ENCODE assay signal across 14 cellular contexts in genomic region chr5:83167506-83167905, GRCh38.
DNase-seq lines count a peak whose midpoint lies in the region; ATAC-seq, FAIRE-seq and TF ChIP-seq lines count a peak whose summit lies in the region.
"Had no signal": no experiment of that assay in that cellular context is flagged by ENCODE, and none has a peak within 500 bp of the region (broad histone marks: within the 10 kb centered on the region; RNA-seq: fewer than 3 reads in every experiment).

No MANE protein-coding gene starts in this region.

- H3K79me2 ChIP-seq in GM23338 (replicated peaks; ENCODE audit: insufficient read depth) (no peaks in the 10 kb centered on the region), K562 (ENCODE audit: control insufficient read depth, insufficient read depth, low read length) (no peaks in the 10 kb centered on the region)

- H4K20me1 ChIP-seq in GM23338 (replicated peaks; ENCODE audit: insufficient read depth) (no peaks in the 10 kb centered on the region), K562 (replicated peaks; ENCODE audit: control insufficient read depth, insufficient read depth, low read length) (no peaks in the 10 kb centered on the region)

- H3K4me1 Mint-ChIP-seq in GM23338 (peaks cover 16% of the 10 kb centered on the region), nephron progenitor cell (no peaks in the 10 kb centered on the region)
- H3K4me1 Mint-ChIP-seq: CD4-positive, alpha-beta memory T cell had no signal

- peak; percentile 32 for FAIRE-seq in K562 (lab: Jason Lieb, UNC)

- BruUV-seq in K562 (replicated peaks; lab: Mats Ljungman, UMichigan): no TSS peak

- no peak for TF ChIP-seq RAD21 in K562 (CRISPR knock-in tag; conservative IDR thresholded peaks at IDR 0.05 in 1 of 2, IDR thresholded peaks at IDR 0.05 in 1 of 2)

- H3F3A ChIP-seq in GM23338 (replicated peaks; ENCODE audit: low read depth): no peaks in the 10 kb centered on the region

- no peak for TF ChIP-seq POLR2A in K562 (conservative IDR thresholded peaks at IDR 0.05)

- H3K27ac ChIP-seq in GM23338 (ENCODE audit: low read depth) (no peak overlapping the region), K562 (ENCODE audit: extremely low read depth, low read depth, low read length) (no peak overlapping the region)
- H3K27ac ChIP-seq: GM23248 had no signal

- POLR2A ChIA-PET in K562 (lab: Yijun Ruan, JAX): no interaction called here

- intact Hi-C loops in K562 (cut with micrococcal nuclease): no loop called here

- H3K4me3 ChIP-seq in GM23338 (no peak overlapping the region), K562 (no peak overlapping the region), H7 (ENCODE audit: insufficient read depth, low read depth, low read length) (no peak overlapping the region)
- H3K4me3 ChIP-seq: GM23248 had no signal

- no peaks in the 10 kb centered on the region for H3K9me3 Mint-ChIP-seq in GM23338
- no peaks in the 10 kb centered on the region for H3K9me3 Mint-ChIP-seq in nephron progenitor cell

- no peaks in the 10 kb centered on the region for H3K9me3 ChIP-seq in K562 (replicated peaks; ENCODE audit: control insufficient read depth, insufficient read depth, low read depth, low read length)

- DNase-seq in GM23338 (ENCODE audit: low spot score) (no peak), K562 (ENCODE audit: extremely low read depth in 1 of 4, low spot score in 3 of 4) (no peak), nephron progenitor cell (no peak), GM20000 (ENCODE audit: low spot score) (no peak), H7 (no peak)
- DNase-seq: C1 segment of cervical spinal cord; Calu3; CD4-positive, alpha-beta memory T cell; COR-L47; DMS153; DND-41; GM23248 had no signal

- TF ChIP-seq EP300 in K562 (IDR thresholded peaks at IDR 0.05; ENCODE audit: low read length): no peak

- ATAC-seq in GM23338 (no peak), K562 (no peak), GM21526 (IDR thresholded peaks at IDR 0.05; ENCODE audit: low FRiP score, unreplicated experiment) (no peak)
- ATAC-seq: HCT116 had no signal

- H3K27ac Mint-ChIP-seq in GM23338 (peak overlapping the region; percentile 37; the same call in 1 of the 2 replicates), nephron progenitor cell (peak overlapping the region; percentile 2)
- H3K27ac Mint-ChIP-seq: CD4-positive, alpha-beta memory T cell had no signal

- H3K9me2 ChIP-seq in GM23338 (ENCODE audit: insufficient read depth): 0 out of 2 replicates have a peak, but pooled peaks cover 3% of the 10 kb centered on the region

- H3K4me3 Mint-ChIP-seq in GM23338 (no peak overlapping the region), nephron progenitor cell (no peak overlapping the region)
- H3K4me3 Mint-ChIP-seq: CD4-positive, alpha-beta memory T cell had no signal

- H3K36me3 ChIP-seq in GM23338 (ENCODE audit: insufficient read depth) (no peaks in the 10 kb centered on the region), K562 (ENCODE audit: control insufficient read depth, insufficient read depth, low read length) (no peaks in the 10 kb centered on the region), H7 (replicated peaks; ENCODE audit: control insufficient read depth, insufficient read depth, low read length) (no peaks in the 10 kb centered on the region)

- TF ChIP-seq CTCF in GM23338 (conservative IDR thresholded peaks at IDR 0.05; ENCODE audit: low read depth in 2 of 2): no peak
- TF ChIP-seq CTCF in K562 (IDR thresholded peaks at IDR 0.05 in 2 of 3, conservative IDR thresholded peaks at IDR 0.05 in 1 of 3; ENCODE audit: insufficient read depth in 2 of 3, low read depth in 1 of 3, low read length in 3 of 3): no peak
- no peak for TF ChIP-seq CTCF in nephron progenitor cell (IDR thresholded peaks at IDR 0.05)
- no peak for TF ChIP-seq CTCF in GM20000 (IDR thresholded peaks at IDR 0.05; ENCODE audit: extremely low read depth, missing control alignments)

- H3K27me3 ChIP-seq in GM23338 (ENCODE audit: insufficient read depth) (no peaks in the 10 kb centered on the region), K562 (ENCODE audit: control insufficient read depth in 2 of 2, insufficient read depth in 2 of 2, low read length in 2 of 2) (no peaks in the 10 kb centered on the region), H7 (ENCODE audit: control insufficient read depth, insufficient read depth, low read length) (no peaks in the 10 kb centered on the region)

- no peaks in the 10 kb centered on the region; the same call in 1 of the 2 replicates for H3K4me1 ChIP-seq in GM23338 (ENCODE audit: insufficient read depth)
- H3K4me1 ChIP-seq in K562 (replicated peaks in 1 of 2; ENCODE audit: control insufficient read depth in 2 of 2, insufficient read depth in 2 of 2, low read length in 2 of 2): no peaks in the 10 kb centered on the region

- CTCF ChIA-PET in K562 (lab: Yijun Ruan, JAX; ENCODE audit: low intra/inter-chr PET ratio): no interaction called here

- H3K36me3 Mint-ChIP-seq in GM23338 (ENCODE audit: low read depth) (no peaks in the 10 kb centered on the region), nephron progenitor cell (ENCODE audit: low read depth) (peaks cover 5% of the 10 kb centered on the region)

- H3K4me2 ChIP-seq in GM23338: no peak overlapping the region
- no peak overlapping the region for H3K4me2 ChIP-seq in K562 (ENCODE audit: insufficient read depth, low read length)

- H3K27me3 Mint-ChIP-seq in GM23338 (ENCODE audit: insufficient read depth, low read depth, poor library complexity) (no peaks in the 10 kb centered on the region), nephron progenitor cell (ENCODE audit: low read depth, poor library complexity) (peaks cover 3% of the 10 kb centered on the region)
- H3K27me3 Mint-ChIP-seq: CD4-positive, alpha-beta memory T cell had no signal

- H2AFZ ChIP-seq in GM23338 (no peak overlapping the region), K562 (ENCODE audit: low read depth, low read length) (no peak overlapping the region)
- H2AFZ ChIP-seq: GM23248 had no signal

- in situ Hi-C loops in K562 (cut with MboI): no loop called here

- H3K9ac ChIP-seq in K562 (ENCODE audit: insufficient read depth in 1 of 2, low read depth in 2 of 2, low read length in 2 of 2): no peak overlapping the region
- H3K9ac ChIP-seq: GM23248 had no signal

- no peaks in the 10 kb centered on the region for H3K9me1 ChIP-seq in K562 (ENCODE audit: control insufficient read depth, insufficient read depth, low read length)

TF ChIP-seq in K562, 482 proteins besides CTCF, POLR2A, EP300 and RAD21:
- TF ChIP-seq ARID1B (IDR thresholded peaks at IDR 0.05): 0 out of 2 replicates have a peak, but pooled peaks have one; percentile 12
- TF ChIP-seq E2F5 (CRISPR knock-in tag; IDR thresholded peaks at IDR 0.05): no peak
